8 cellular contexts compared by ENCODE assay signal in the genomic region with DNA sequence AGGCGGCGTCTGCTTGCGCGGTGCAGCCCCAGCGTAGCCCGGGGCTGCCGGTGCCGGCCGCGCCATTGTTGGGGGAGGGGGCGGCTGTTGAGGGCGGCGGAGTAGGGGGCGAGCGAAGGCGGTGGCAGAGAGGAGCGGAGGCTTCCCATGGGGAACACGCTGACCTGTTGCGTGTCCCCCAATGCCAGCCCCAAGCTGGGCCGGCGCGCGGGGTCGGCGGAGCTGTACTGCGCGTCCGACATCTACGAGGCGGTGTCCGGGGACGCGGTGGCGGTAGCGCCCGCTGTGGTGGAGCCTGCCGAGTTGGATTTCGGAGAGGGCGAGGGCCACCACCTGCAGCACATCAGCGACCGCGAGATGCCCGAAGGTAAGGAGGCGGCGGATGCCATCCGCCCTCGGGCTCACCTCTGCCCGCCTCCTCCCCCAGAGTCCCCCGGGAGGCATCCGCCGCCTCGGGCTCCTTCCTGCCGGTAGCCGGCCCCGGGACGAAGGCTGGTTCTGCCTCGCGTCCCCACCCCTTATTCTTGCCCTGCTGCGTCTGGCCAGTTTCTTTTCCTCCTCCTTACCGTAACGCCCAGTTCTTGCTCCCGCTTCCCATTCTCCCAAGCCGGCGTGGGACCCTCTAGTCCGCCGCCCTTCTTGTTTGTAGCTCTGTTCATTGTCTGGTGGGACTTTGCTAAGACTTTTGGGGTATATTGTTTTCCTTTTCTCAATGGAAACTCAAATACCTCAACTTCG. TPM values are rescaled to one million over a fixed set of nuclear protein-coding genes. Genes with fewer than 3 reads are reported as not detected.
DNase-seq lines count a peak whose midpoint lies in the region; ATAC-seq, FAIRE-seq and TF ChIP-seq lines count a peak whose summit lies in the region.

No MANE protein-coding gene starts in this region.

- TF ChIP-seq CTCF in GM12878 (IDR thresholded peaks at IDR 0.05 in 2 of 3, conservative IDR thresholded peaks at IDR 0.05 in 1 of 3; ENCODE audit: control insufficient read depth in 2 of 3, extremely low read depth in 1 of 3, insufficient read depth in 1 of 3, low read depth in 3 of 3, low read length in 3 of 3), result no peak

- TF ChIP-seq EP300 in GM12878 (IDR thresholded peaks at IDR 0.05; ENCODE audit: borderline replicate concordance in 1 of 2, control insufficient read depth in 1 of 2, low read depth in 2 of 2, low read length in 2 of 2), result no peak

- H3K27me3 Mint-ChIP-seq in CD4-positive, CD25-positive, alpha-beta regulatory T cell, result peaks cover 19% of the 10 kb centered on the region
- no peaks in the 10 kb centered on the region for H3K27me3 Mint-ChIP-seq in T-cell

- peak; percentile 14 to 22 for ATAC-seq in CD4-positive, CD25-positive, alpha-beta regulatory T cell (ENCODE audit: low read depth in 2 of 2)
- peak; percentile 34 for ATAC-seq in GM19438 (IDR thresholded peaks at IDR 0.05; ENCODE audit: low read depth, unreplicated experiment)
- ATAC-seq in HG03469 (IDR thresholded peaks at IDR 0.05; ENCODE audit: unreplicated experiment), result peak; percentile 20
- ATAC-seq in T-cell (replicated peaks in 1 of 4), result peak; percentile 23 to 57 (median 45)
- peak; percentile 35 for ATAC-seq in GM12878

- H3K36me3 ChIP-seq in CD4-positive, CD25-positive, alpha-beta regulatory T cell (ENCODE audit: control insufficient read depth, insufficient read depth, low read length), result no peaks in the 10 kb centered on the region
- no peaks in the 10 kb centered on the region for H3K36me3 ChIP-seq in GM12878 (ENCODE audit: control insufficient read depth in 2 of 2, insufficient read depth in 2 of 2, low read length in 1 of 2)

- peak in 2 of 3 donors; percentile 58 to 79 for DNase-seq in CD4-positive, CD25-positive, alpha-beta regulatory T cell
- DNase-seq in T-cell (peak in 33 of 34 experiments; percentile 16 to 58 (median 39)), GM12878 (ENCODE audit: low read depth, low spot score) (no peak), iPS-NIHi11 (ENCODE audit: low spot score) (peak; percentile 70), NCI-H446 treated with DMSO at 0.1 percent for 48 hours (lab: John Stamatoyannopoulos, UW) (no peak)
- DNase-seq in stimulated activated CD4-positive, alpha-beta T cell treated with anti-CD3 and anti-CD28 coated beads, Interleukin-12 subunit alpha, Interleukin-12 subunit beta, amount 100 ng/mL, for 4 hours, result peak; percentile 36

- peaks cover 2% of the 10 kb centered on the region for H3K27me3 ChIP-seq in CD4-positive, CD25-positive, alpha-beta regulatory T cell (ENCODE audit: control insufficient read depth, insufficient read depth, low read length)
- no peaks in the 10 kb centered on the region for H3K27me3 ChIP-seq in GM12878 (replicated peaks in 1 of 2; ENCODE audit: control insufficient read depth in 2 of 2, insufficient read depth in 2 of 2, low read length in 1 of 2)

- peaks cover 4 to 43% (median 25%) of the 10 kb centered on the region in 4 donors for H3K4me1 Mint-ChIP-seq in CD4-positive, CD25-positive, alpha-beta regulatory T cell
- H3K4me1 Mint-ChIP-seq in T-cell, result peaks cover 26 to 34% (median 28%) of the 10 kb centered on the region in 3 donors

- H3K4me3 Mint-ChIP-seq in CD4-positive, CD25-positive, alpha-beta regulatory T cell, result peak overlapping the region; percentile 91 to 99 (median 96)
- peak overlapping the region; percentile 95 to 99 (median 96) for H3K4me3 Mint-ChIP-seq in T-cell

- peak overlapping the region; percentile 72 for H3K27ac ChIP-seq in CD4-positive, CD25-positive, alpha-beta regulatory T cell (ENCODE audit: insufficient read depth, low read length, poor library complexity, severe bottlenecking)
- peak overlapping the region; percentile 65 for H3K27ac ChIP-seq in GM12878 (ENCODE audit: control insufficient read depth, insufficient read depth)

- H3K27ac Mint-ChIP-seq in CD4-positive, CD25-positive, alpha-beta regulatory T cell, result peak overlapping the region; percentile 91 to 96 (median 94)
- H3K27ac Mint-ChIP-seq in T-cell, result peak overlapping the region; percentile 61 to 77

- CTCF ChIA-PET in T-cell (lab: Charles Lee) (interaction anchor here (0.6 to 1.8 kb wide), 11 partner anchors 14 to 947 kb away, joined by 3 to 23 read pairs (median 3); partner anchors contain the start of genes CREB1 (in 1 of the 2), FASTKD2 (in 1 of the 2), MDH1B (in 1 of the 2) and METTL21A (in 1 of the 2)), GM12878 (lab: Yijun Ruan, JAX) (interaction anchor here (1.0 to 4.5 kb wide), 9 partner anchors 10 to 91 kb away, joined by 3 to 26 read pairs (median 5); no protein-coding TSS in a partner anchor)

- BruUV-seq in GM12878 (replicated peaks; lab: Mats Ljungman, UMichigan), result no TSS peak

- TF ChIP-seq RAD21 in GM12878 (IDR thresholded peaks at IDR 0.05; ENCODE audit: insufficient read depth, low read depth, low read length), result no peak

- SMC1A ChIA-PET in GM12878 (lab: Charles Lee; ENCODE audit: uncharacterized antibody, unreplicated experiment), result interaction anchor here (0.6 to 3.9 kb wide), 9 partner anchors 10 to 87 kb away, joined by 3 to 21 read pairs (median 4); partner anchors contain the start of gene METTL21A

- H3K4me2 ChIP-seq in GM12878 (ENCODE audit: control insufficient read depth, insufficient read depth), result peak overlapping the region; percentile 32

- H3K9me3 ChIP-seq in CD4-positive, CD25-positive, alpha-beta regulatory T cell (ENCODE audit: control insufficient read depth in 2 of 2, low read length in 2 of 2), result no peaks in the 10 kb centered on the region
- H3K9me3 ChIP-seq in GM12878 (replicated peaks; ENCODE audit: control insufficient read depth, insufficient read depth, low read length), result no peaks in the 10 kb centered on the region

- H3K9me3 Mint-ChIP-seq in CD4-positive, CD25-positive, alpha-beta regulatory T cell, result no peaks in the 10 kb centered on the region
- no peaks in the 10 kb centered on the region for H3K9me3 Mint-ChIP-seq in T-cell

- H3K4me1 ChIP-seq in CD4-positive, CD25-positive, alpha-beta regulatory T cell (ENCODE audit: control insufficient read depth, insufficient read depth, low read length, poor library complexity, severe bottlenecking), result peaks cover 22% of the 10 kb centered on the region
- H3K4me1 ChIP-seq in GM12878 (ENCODE audit: control insufficient read depth, insufficient read depth, low read length), result no peaks in the 10 kb centered on the region

- no peaks in the 10 kb centered on the region for H3K36me3 Mint-ChIP-seq in CD4-positive, CD25-positive, alpha-beta regulatory T cell
- H3K36me3 Mint-ChIP-seq in T-cell, result no peaks in the 10 kb centered on the region

- peak overlapping the region; percentile 70 for H3K9ac ChIP-seq in GM12878 (ENCODE audit: control insufficient read depth, insufficient read depth, low read length)

- intact Hi-C loops in GM12878 (cut with micrococcal nuclease; ENCODE audit: unreplicated experiment), result loop anchor here (5.0 kb wide), 1 partner anchor 180 kb away; no protein-coding TSS in a partner anchor

- RAD21 ChIA-PET in GM12878 (lab: Charles Lee; ENCODE audit: unreplicated experiment), result interaction anchor here (0.8 to 3.3 kb wide), 12 partner anchors 9 to 263 kb away, joined by 3 to 24 read pairs (median 6); partner anchors contain the start of genes CREB1 and METTL21A

- WGBS in GM12878 (ENCODE audit: insufficient coverage, insufficient replicate concordance, low lambda C conversion rate, missing lambda C conversion rate), result under 1% methylated on average over 46 of the region's 67 CpGs

- H2AFZ ChIP-seq in GM12878 (ENCODE audit: control insufficient read depth, low read depth, low read length), result peak overlapping the region; percentile 92

- H3K79me2 ChIP-seq in GM12878 (ENCODE audit: control insufficient read depth, insufficient read depth, low read length), result peaks cover 18% of the 10 kb centered on the region

- in situ Hi-C loops in GM12878 (cut with MboI), result no loop called here

- H4K20me1 ChIP-seq in GM12878 (ENCODE audit: control insufficient read depth, insufficient read depth), result no peaks in the 10 kb centered on the region

- no peak for FAIRE-seq in GM12878 (lab: Jason Lieb, UNC)

- POLR2A ChIA-PET in T-cell (lab: Charles Lee) (interaction anchor here (0.6 to 1.7 kb wide), 11 partner anchors 72 to 956 kb away, joined by 3 to 18 read pairs (median 3); partner anchors contain the start of genes METTL21A (in 2 of the 2), FASTKD2 (in 1 of the 2) and MDH1B (in 1 of the 2)), GM12878 (lab: Charles Lee) (interaction anchor here (0.6 to 4.0 kb wide), 10 partner anchors 12 to 232 kb away, joined by 3 to 84 read pairs (median 5); partner anchors contain the start of genes CREB1 and METTL21A)

- peak overlapping the region; percentile 86 for H3K4me3 ChIP-seq in CD4-positive, CD25-positive, alpha-beta regulatory T cell (ENCODE audit: low read depth, low read length)
- peak overlapping the region; percentile 96 for H3K4me3 ChIP-seq in GM12878

- TF ChIP-seq POLR2A in GM12878 (IDR thresholded peaks at IDR 0.05; ENCODE audit: low read depth, low read length), result peak; percentile 44

RNA-seq across cellular contexts. Expression of gene CCNYL1, which starts 0.5 kb away (rescaled TPM):
- total RNA-seq in CD4-positive, CD25-positive, alpha-beta regulatory T cell, result 13.1 TPM
- polyA plus RNA-seq in CD4-positive, CD25-positive, alpha-beta regulatory T cell, result 1 to 10 TPM in 2 of 4 donors, under 1 TPM in 2; 0.81 to 1.3 (median 1.0) TPM
- total RNA-seq in T-cell, result 10 to 100 TPM in 3 of 5 donors, 1 to 10 TPM in 2; 9.0 to 13.6 (median 11.0) TPM
- 8.3 and 11.0 TPM in 2 replicates for total RNA-seq in GM12878 (2013; cell fraction: nucleolus; rRNA removed)
- 3.6 and 4.0 TPM in 2 replicates for total RNA-seq in GM12878 (2014; rRNA removed)
- total RNA-seq in GM12878 (2014; rRNA removed; fragmentation: Illumina TruSeq; extraction: Trizol), result 5.9 and 6.4 TPM in 2 replicates
- 6.8 and 8.0 TPM in 2 replicates for total RNA-seq in GM12878 (2021)
- polyA plus RNA-seq in GM12878 (2011; ENCODE audit: low read depth), result 2.3 TPM
- 12.3 and 17.8 TPM in 2 replicates for polyA plus RNA-seq in GM12878 (2011; rRNA removed)
- 6.0 and 6.8 TPM in 2 replicates for polyA plus RNA-seq in GM12878 (2011; cell fraction: cytosol; rRNA removed)
- polyA plus RNA-seq in GM12878 (2011; cell fraction: nucleus; rRNA removed), result 6.1 and 8.9 TPM in 2 replicates
- 3.7 and 3.8 TPM in 2 replicates for polyA plus RNA-seq in GM12878 (2012)
- 9.5 and 13.9 TPM in 2 replicates for polyA plus RNA-seq in GM12878 (2014; fragmentation: Illumina TruSeq; extraction: Trizol)
- 1 to 10 TPM; 2.4 to 3.7 TPM for polyA plus RNA-seq in GM12878 (2014; fragmentation: Nextera tagmentation; extraction: Ambion mirVana)
- polyA plus RNA-seq in GM12878 (2014; rRNA removed), result 6.4 and 7.4 TPM in 2 replicates
- 1 to 10 TPM; 1.8 to 5.9 TPM for polyA plus RNA-seq in GM12878 (2016; fragmentation: Nextera tagmentation; extraction: Ambion mirVana)
- polyA minus RNA-seq in GM12878 (2011; rRNA and poly(A)+ RNA removed), result 6.8 and 7.6 TPM in 2 replicates
- 2.7 and 7.5 TPM in 2 replicates for polyA minus RNA-seq in GM12878 (2011; cell fraction: cytosol; rRNA and poly(A)+ RNA removed)
- polyA minus RNA-seq in GM12878 (2011; cell fraction: nucleus; rRNA and poly(A)+ RNA removed), result 5.7 and 9.5 TPM in 2 replicates

RNA-seq across cellular contexts. Expression of gene FZD5, which starts 57.8 kb away (rescaled TPM):
- total RNA-seq in CD4-positive, CD25-positive, alpha-beta regulatory T cell, result 0.27 TPM
- under 1 TPM in 1 of 4 donors, not detected in 3; 0.07 TPM for polyA plus RNA-seq in CD4-positive, CD25-positive, alpha-beta regulatory T cell
- total RNA-seq in T-cell (under 1 TPM; 0.20 to 0.66 (median 0.44) TPM), GM12878 (2014; rRNA removed) (1.2 and 1.5 TPM in 2 replicates), GM12878 (2014; rRNA removed; fragmentation: Illumina TruSeq; extraction: Trizol) (0.81 and 0.83 TPM in 2 replicates), GM12878 (2021) (2.4 and 2.6 TPM in 2 replicates)
- total RNA-seq in GM12878 (2013; cell fraction: nucleolus; rRNA removed), result 2.2 and 2.4 TPM in 2 replicates
- polyA plus RNA-seq in GM12878 (2011; ENCODE audit: low read depth), result not detected
- polyA plus RNA-seq in GM12878 (2011; rRNA removed) (0.78 and 0.80 TPM in 2 replicates), GM12878 (2014; fragmentation: Illumina TruSeq; extraction: Trizol) (0.72 and 0.89 TPM in 2 replicates), GM12878 (2014; fragmentation: Nextera tagmentation; extraction: Ambion mirVana) (under 1 TPM; 0.40 to 0.53 TPM), GM12878 (2014; rRNA removed) (0.88 TPM in 2 replicates), GM12878 (2016; fragmentation: Nextera tagmentation; extraction: Ambion mirVana) (1 to 10 TPM in 1 of 2 experiments, under 1 TPM in 1; 0.88 to 1.2 TPM)
- 0.46 and 0.50 TPM in 2 replicates for polyA plus RNA-seq in GM12878 (2011; cell fraction: cytosol; rRNA removed)
- polyA plus RNA-seq in GM12878 (2011; cell fraction: nucleus; rRNA removed), result 2.0 and 2.2 TPM in 2 replicates
- 0.18 and 0.21 TPM in 2 replicates for polyA plus RNA-seq in GM12878 (2012)
- polyA minus RNA-seq in GM12878 (2011; rRNA and poly(A)+ RNA removed), result 1.5 and 2.1 TPM in 2 replicates
- polyA minus RNA-seq in GM12878 (2011; cell fraction: cytosol; rRNA and poly(A)+ RNA removed), result 0.94 TPM in 2 replicates
- 2.7 and 4.5 TPM in 2 replicates for polyA minus RNA-seq in GM12878 (2011; cell fraction: nucleus; rRNA and poly(A)+ RNA removed)

Comparison
In these comparisons a context has a peak if more than half of its experiments do, and no peak if none do; other contexts are left out.
1. DNase-seq: peak in CD4-positive, CD25-positive, alpha-beta regulatory T cell (2 of 3), T-cell (33 of 34), iPS-NIHi11 (single experiment) and stimulated activated CD4-positive, alpha-beta T cell treated with anti-CD3 and anti-CD28 coated beads, Interleukin-12 subunit alpha, Interleukin-12 subunit beta, amount 100 ng/mL, for 4 hours (single experiment); none in GM12878 (single experiment) and NCI-H446 treated with DMSO at 0.1 percent for 48 hours (single experiment).
2. Peak in every context shown above with its lines, with median percentiles within 50 percentile points of each other: ATAC-seq.